ENCODE assay signal across 8 cellular contexts in genomic region chr10:101570764-101571572, GRCh38. TPM values are rescaled to one million over a fixed set of nuclear protein-coding genes. Genes with fewer than 3 reads are reported as not detected.
DNase-seq lines count a peak whose midpoint lies in the region; ATAC-seq and TF ChIP-seq lines count a peak whose summit lies in the region.

No MANE protein-coding gene starts in this region.

- peak overlapping the region; percentile 56 for H3K4me3 ChIP-seq in GM12875 (ENCODE audit: low read depth, low read length)
- H3K4me3 ChIP-seq in OCI-LY3 (ENCODE audit: low read length), result peak overlapping the region; percentile 92
- H3K4me3 ChIP-seq in endodermal cell (ENCODE audit: low read length), result peak overlapping the region; percentile 82

- H4K20me1 ChIP-seq in OCI-LY3 (ENCODE audit: insufficient read depth, low read length), result no peaks in the 10 kb centered on the region

- H3K4me1 ChIP-seq in OCI-LY3 (ENCODE audit: low read length) (no peaks in the 10 kb centered on the region; the same call in 1 of the 2 replicates), endodermal cell (ENCODE audit: control insufficient read depth, insufficient read depth, low read length) (peaks cover 6% of the 10 kb centered on the region)

- H3K27ac ChIP-seq in OCI-LY3 (ENCODE audit: low read length) (no peak overlapping the region), endodermal cell (ENCODE audit: low read depth, low read length) (no peak overlapping the region)

- H2AFZ ChIP-seq in OCI-LY3 (ENCODE audit: low read depth, low read length), result peak overlapping the region; percentile 93

- H3K9me3 ChIP-seq in OCI-LY3 (ENCODE audit: insufficient read depth, low read length) (no peaks in the 10 kb centered on the region), endodermal cell (ENCODE audit: control insufficient read depth, low read length) (no peaks in the 10 kb centered on the region)

- ATAC-seq in GM19324 (IDR thresholded peaks at IDR 0.05; ENCODE audit: low FRiP score, unreplicated experiment), result no peak
- no peak for ATAC-seq in activated CD4-positive, CD25-positive, alpha-beta regulatory T cell treated with anti-CD3 and anti-CD28 coated beads, Interleukin-2, amount 50 U/mL, for 24 hours

- peaks cover 4% of the 10 kb centered on the region for H3K9me3 Mint-ChIP-seq in endodermal cell
- peaks cover 6% of the 10 kb centered on the region for H3K9me3 Mint-ChIP-seq in nephron progenitor cell

- peak overlapping the region; percentile 60 for H3K4me3 Mint-ChIP-seq in endodermal cell
- H3K4me3 Mint-ChIP-seq in nephron progenitor cell, result peak overlapping the region; percentile 68

- H3K4me1 Mint-ChIP-seq in endodermal cell, result peaks cover 13% of the 10 kb centered on the region
- H3K4me1 Mint-ChIP-seq in nephron progenitor cell, result peaks cover 39% of the 10 kb centered on the region

- peaks cover 69% of the 10 kb centered on the region for H3K27me3 Mint-ChIP-seq in endodermal cell (ENCODE audit: insufficient read depth)
- H3K27me3 Mint-ChIP-seq in nephron progenitor cell (ENCODE audit: low read depth, poor library complexity), result peaks cover 46% of the 10 kb centered on the region

- WGBS in endodermal cell (ENCODE audit: insufficient coverage in 1 of 2, insufficient read length in 1 of 2), 2 experiments, result 72 to 87% methylated on average over 6 to 22 of the region's 22 CpGs

- peak overlapping the region; percentile 93 for H3K4me2 ChIP-seq in OCI-LY3 (ENCODE audit: low read length)

- TF ChIP-seq CTCF in GM12875 (IDR thresholded peaks at IDR 0.05; ENCODE audit: borderline replicate concordance, insufficient read depth, low read depth, low read length) (no peak), OCI-LY3 (IDR thresholded peaks at IDR 0.05; ENCODE audit: low read depth, low read length) (no peak), endodermal cell (conservative IDR thresholded peaks at IDR 0.05) (no peak), nephron progenitor cell (IDR thresholded peaks at IDR 0.05) (no peak)

- peak overlapping the region; percentile 68 for H3K9ac ChIP-seq in OCI-LY3 (ENCODE audit: low read length)
- H3K9ac ChIP-seq in endodermal cell (ENCODE audit: extremely low read depth, low read length, poor library complexity, severe bottlenecking), result no peak overlapping the region

- H3K36me3 ChIP-seq in OCI-LY3 (replicated peaks; ENCODE audit: low read depth, low read length) (no peaks in the 10 kb centered on the region), endodermal cell (ENCODE audit: control insufficient read depth, insufficient read depth, low read length) (no peaks in the 10 kb centered on the region)

- no peaks in the 10 kb centered on the region for H3K79me2 ChIP-seq in OCI-LY3 (ENCODE audit: low read length)

- H3K27ac Mint-ChIP-seq in endodermal cell (no peak overlapping the region), nephron progenitor cell (no peak overlapping the region)

- H3K36me3 Mint-ChIP-seq in endodermal cell (ENCODE audit: low read depth) (peaks cover 2% of the 10 kb centered on the region), nephron progenitor cell (ENCODE audit: low read depth) (no peaks in the 10 kb centered on the region)

- DNase-seq in endodermal cell (no peak), nephron progenitor cell (no peak), D341Med (ENCODE audit: low spot score) (no peak), inferior parietal cortex (ENCODE audit: extremely low spot score) (no peak)

- H3K27me3 ChIP-seq in OCI-LY3 (ENCODE audit: low read depth, low read length) (peaks cover 14% of the 10 kb centered on the region; the same call in 1 of the 2 replicates), endodermal cell (ENCODE audit: control insufficient read depth, insufficient read depth, low read length, poor library complexity, severe bottlenecking) (peaks cover 66% of the 10 kb centered on the region)

RNA-seq across cellular contexts. Expression of gene POLL, which starts 17.1 kb away (rescaled TPM):
- total RNA-seq in endodermal cell, result 10 to 100 TPM; 51.8 to 59.3 TPM
- polyA plus RNA-seq in endodermal cell (2013, experiment 1 of 2), result 39.0 TPM
- 28.8 TPM for polyA plus RNA-seq in endodermal cell (2013, experiment 2 of 2)

RNA-seq across cellular contexts. Expression of gene DPCD, which starts 17.2 kb away (rescaled TPM):
- total RNA-seq in endodermal cell, result 10 to 100 TPM; 33.3 to 52.0 TPM
- polyA plus RNA-seq in endodermal cell (2013, experiment 1 of 2), result 43.1 TPM
- polyA plus RNA-seq in endodermal cell (2013, experiment 2 of 2), result 46.7 TPM
